12 cellular contexts compared by ENCODE assay signal in genomic region chr12:47799357-47799955, GRCh38. TPM values are rescaled to one million over a fixed set of nuclear protein-coding genes. Genes with fewer than 3 reads are reported as not detected.
DNase-seq lines count a peak whose midpoint lies in the region; ATAC-seq lines count a peak whose summit lies in the region.
"Had no signal": no experiment of that assay in that cellular context is flagged by ENCODE, and none has a peak within 500 bp of the region (broad histone marks: within the 10 kb centered on the region; RNA-seq: fewer than 3 reads in every experiment).

No MANE protein-coding gene starts in this region.

- DNase-seq in stimulated activated naive CD8-positive, alpha-beta T cell treated with anti-CD3 and anti-CD28 coated beads, Interleukin-15, Interleukin-2, amounts not matched to agents 100 U/mL and 50 U/mL, for 24 hours: no peak
- DNase-seq in foreskin melanocyte: peak; percentile 88
- DNase-seq in occipital lobe (lab: John Stamatoyannopoulos, UW): peak; percentile 52
- no peak for DNase-seq in DMS53 (lab: John Stamatoyannopoulos, UW)
- DNase-seq in amniotic stem cell (lab: John Stamatoyannopoulos, UW): no peak
- no peak for DNase-seq in NCI-H82 treated with DMSO at 0.1 percent for 48 hours (lab: John Stamatoyannopoulos, UW; ENCODE audit: unreplicated experiment)
- DNase-seq: activated T-cell treated with anti-CD3 and anti-CD28 coated beads, Interleukin-2, amount 50 U/mL, for 48 hours; NCI-H1930; SK-N-SH had no signal

- peaks cover 56% of the 10 kb centered on the region for H3K4me1 Mint-ChIP-seq in stimulated activated naive CD8-positive, alpha-beta T cell treated with anti-CD3 and anti-CD28 coated beads, Interleukin-15, Interleukin-2, amounts not matched to agents 100 ng/mL and 50 ng/mL, for 24 hours (ENCODE audit: low read depth)

- H3K4me3 Mint-ChIP-seq in stimulated activated naive CD8-positive, alpha-beta T cell treated with anti-CD3 and anti-CD28 coated beads, Interleukin-15, Interleukin-2, amounts not matched to agents 100 ng/mL and 50 ng/mL, for 24 hours: no peak overlapping the region
- H3K4me3 Mint-ChIP-seq: nephron had no signal

- peaks cover 49% of the 10 kb centered on the region for H3K36me3 Mint-ChIP-seq in stimulated activated naive CD8-positive, alpha-beta T cell treated with anti-CD3 and anti-CD28 coated beads, Interleukin-15, Interleukin-2, amounts not matched to agents 100 ng/mL and 50 ng/mL, for 24 hours (ENCODE audit: low read depth)

- no peaks in the 10 kb centered on the region for H3K27me3 Mint-ChIP-seq in stimulated activated naive CD8-positive, alpha-beta T cell treated with anti-CD3 and anti-CD28 coated beads, Interleukin-15, Interleukin-2, amounts not matched to agents 100 ng/mL and 50 ng/mL, for 24 hours

- H3K27ac Mint-ChIP-seq in stimulated activated naive CD8-positive, alpha-beta T cell treated with anti-CD3 and anti-CD28 coated beads, Interleukin-15, Interleukin-2, amounts not matched to agents 100 ng/mL and 50 ng/mL, for 24 hours: peak overlapping the region; percentile 72
- H3K27ac Mint-ChIP-seq: nephron had no signal

- no peaks in the 10 kb centered on the region for H3K9me3 Mint-ChIP-seq in stimulated activated naive CD8-positive, alpha-beta T cell treated with anti-CD3 and anti-CD28 coated beads, Interleukin-15, Interleukin-2, amounts not matched to agents 100 ng/mL and 50 ng/mL, for 24 hours
- H3K9me3 Mint-ChIP-seq: nephron had no signal

- ATAC-seq in stimulated activated naive CD8-positive, alpha-beta T cell treated with anti-CD3 and anti-CD28 coated beads, Interleukin-15, Interleukin-2, amounts not matched to agents 100 U/mL and 50 U/mL, for 24 hours: no peak
- ATAC-seq in GM18861 (IDR thresholded peaks at IDR 0.05; ENCODE audit: unreplicated experiment): no peak

RNA-seq across cellular contexts. Expression of gene HDAC7, which starts 20.2 kb away (rescaled TPM):
- 5.9 TPM for total RNA-seq in occipital lobe

RNA-seq across cellular contexts. Expression of gene SLC48A1, which starts 26.4 kb away (rescaled TPM):
- total RNA-seq in occipital lobe: 11.1 TPM

RNA-seq across cellular contexts. Expression of gene RAPGEF3, which starts 40.8 kb away (rescaled TPM):
- total RNA-seq in occipital lobe: 9.0 TPM

Comparison
In these comparisons a context has a peak if more than half of its experiments do, and no peak if none do; other contexts are left out.
1. DNase-seq: peak in foreskin melanocyte (single experiment) and occipital lobe (single experiment); none in stimulated activated naive CD8-positive, alpha-beta T cell treated with anti-CD3 and anti-CD28 coated beads, Interleukin-15, Interleukin-2, amounts not matched to agents 100 U/mL and 50 U/mL, for 24 hours (single experiment), DMS53 (single experiment), amniotic stem cell (single experiment) and NCI-H82 treated with DMSO at 0.1 percent for 48 hours (single experiment).